Comparison of ENCODE assay signal across 11 cellular contexts in genomic region chr22:22816171-22816514, GRCh38.
DNase-seq lines count a peak whose midpoint lies in the region; ATAC-seq and TF ChIP-seq lines count a peak whose summit lies in the region.
"Had no signal": no experiment of that assay in that cellular context is flagged by ENCODE, and none has a peak within 500 bp of the region (broad histone marks: within the 10 kb centered on the region; RNA-seq: fewer than 3 reads in every experiment).

No MANE protein-coding gene starts in this region.

- H3K36me3 Mint-ChIP-seq in activated naive CD8-positive, alpha-beta T cell treated with anti-CD3 and anti-CD28 coated beads, Interleukin-2, amount 10 ng/mL, durations not matched to agents 7 days and 5 days, result no peaks in the 10 kb centered on the region
- H3K36me3 Mint-ChIP-seq in activated naive CD8-positive, alpha-beta T cell treated with anti-CD3 and anti-CD28 coated beads, Interleukin-2, amount 50 U/mL, for 24 hours (ENCODE audit: low read depth), result no peaks in the 10 kb centered on the region
- no peaks in the 10 kb centered on the region for H3K36me3 Mint-ChIP-seq in naive thymus-derived CD8-positive, alpha-beta T cell

- peaks cover 76% of the 10 kb centered on the region for H3K4me1 ChIP-seq in OCI-LY1 (ENCODE audit: insufficient read depth, low read length, severe bottlenecking)
- H3K4me1 ChIP-seq in MM.1S (ENCODE audit: low read length), result peaks cover 59% of the 10 kb centered on the region
- H3K4me1 ChIP-seq: HAP-1 had no signal

- H3K9me3 ChIP-seq in OCI-LY1 (ENCODE audit: low read length) (no peaks in the 10 kb centered on the region), MM.1S (replicated peaks; ENCODE audit: insufficient read depth, low read length) (no peaks in the 10 kb centered on the region)
- H3K9me3 ChIP-seq: HAP-1 had no signal

- no peak overlapping the region for H3K9ac ChIP-seq in OCI-LY1 (ENCODE audit: low read length)
- no peak overlapping the region for H3K9ac ChIP-seq in MM.1S (ENCODE audit: low read length)

- H3K27me3 ChIP-seq in OCI-LY1 (ENCODE audit: insufficient read depth, low read length) (no peaks in the 10 kb centered on the region), MM.1S (replicated peaks; ENCODE audit: insufficient read depth, low read length) (no peaks in the 10 kb centered on the region)

- H3K9me3 Mint-ChIP-seq in activated naive CD8-positive, alpha-beta T cell treated with anti-CD3 and anti-CD28 coated beads, Interleukin-2, amount 10 ng/mL, durations not matched to agents 7 days and 5 days, result no peaks in the 10 kb centered on the region
- H3K9me3 Mint-ChIP-seq in activated naive CD8-positive, alpha-beta T cell treated with anti-CD3 and anti-CD28 coated beads, Interleukin-2, amount 50 U/mL, for 24 hours, result no peaks in the 10 kb centered on the region
- H3K9me3 Mint-ChIP-seq in naive thymus-derived CD8-positive, alpha-beta T cell, result no peaks in the 10 kb centered on the region
- H3K9me3 Mint-ChIP-seq: IgD-negative memory B cell had no signal

- peak overlapping the region; percentile 67 for H3K27ac Mint-ChIP-seq in activated naive CD8-positive, alpha-beta T cell treated with anti-CD3 and anti-CD28 coated beads, Interleukin-2, amount 10 ng/mL, durations not matched to agents 7 days and 5 days
- no peak overlapping the region for H3K27ac Mint-ChIP-seq in activated naive CD8-positive, alpha-beta T cell treated with anti-CD3 and anti-CD28 coated beads, Interleukin-2, amount 50 U/mL, for 24 hours
- H3K27ac Mint-ChIP-seq in naive thymus-derived CD8-positive, alpha-beta T cell, result peak overlapping the region; percentile 86 to 99 (median 96)
- H3K27ac Mint-ChIP-seq: IgD-negative memory B cell had no signal

- no peak for ATAC-seq in activated naive CD8-positive, alpha-beta T cell treated with anti-CD3 and anti-CD28 coated beads, Interleukin-2, amount 10 ng/mL, durations not matched to agents 7 days and 5 days (ENCODE audit: low read depth)
- no peak for ATAC-seq in activated naive CD8-positive, alpha-beta T cell treated with anti-CD3 and anti-CD28 coated beads, Interleukin-2, amount 50 U/mL, for 24 hours
- ATAC-seq in naive thymus-derived CD8-positive, alpha-beta T cell, result no peak
- ATAC-seq in GM21723 (IDR thresholded peaks at IDR 0.05; ENCODE audit: unreplicated experiment) (no peak), HG02642 (IDR thresholded peaks at IDR 0.05; ENCODE audit: poor library complexity, unreplicated experiment) (no peak)

- H3K79me2 ChIP-seq in OCI-LY1 (ENCODE audit: insufficient read depth, low read length), result no peaks in the 10 kb centered on the region
- peaks cover 10% of the 10 kb centered on the region for H3K79me2 ChIP-seq in MM.1S (ENCODE audit: low read length)

- no peaks in the 10 kb centered on the region for H3K36me3 ChIP-seq in OCI-LY1 (ENCODE audit: insufficient read depth, low read length)
- no peaks in the 10 kb centered on the region for H3K36me3 ChIP-seq in MM.1S (replicated peaks; ENCODE audit: insufficient read depth, low read length)
- H3K36me3 ChIP-seq: HAP-1 had no signal

- POLR2A ChIA-PET in activated naive CD8-positive, alpha-beta T cell treated with anti-CD3 and anti-CD28 coated beads, Interleukin-2, amount 10 ng/mL, durations not matched to agents 7 days and 5 days (lab: Charles Lee), result no interaction called here
- POLR2A ChIA-PET in naive thymus-derived CD8-positive, alpha-beta T cell (lab: Charles Lee), result interaction anchor here (1.0 to 6.0 kb wide), 5 partner anchors 22 to 62 kb away, joined by 3 to 48 read pairs (median 4); no protein-coding TSS in a partner anchor

- no peak overlapping the region for H3K4me3 ChIP-seq in OCI-LY1 (ENCODE audit: low read depth, low read length, poor library complexity, severe bottlenecking)
- H3K4me3 ChIP-seq in MM.1S (ENCODE audit: low read length), result no peak overlapping the region
- H3K4me3 ChIP-seq: HAP-1 had no signal

- H3K27ac ChIP-seq in OCI-LY1 (ENCODE audit: low read depth, low read length, poor library complexity, severe bottlenecking), result peak overlapping the region; percentile 28
- H3K27ac ChIP-seq in MM.1S (ENCODE audit: low read length), result no peak overlapping the region

- no peaks in the 10 kb centered on the region for H3F3A ChIP-seq in OCI-LY1 (ENCODE audit: insufficient read depth, low read length)
- H3F3A ChIP-seq in MM.1S (ENCODE audit: insufficient read depth, low read length), result peaks cover 24% of the 10 kb centered on the region

- no peak for DNase-seq in activated naive CD8-positive, alpha-beta T cell treated with anti-CD3 and anti-CD28 coated beads, Interleukin-2, amount 10 ng/mL, durations not matched to agents 7 days and 5 days
- no peak for DNase-seq in activated naive CD8-positive, alpha-beta T cell treated with anti-CD3 and anti-CD28 coated beads, Interleukin-2, amount 50 U/mL, for 24 hours
- DNase-seq in naive thymus-derived CD8-positive, alpha-beta T cell, result no peak
- DNase-seq in MM.1S, result no peak
- DNase-seq: DMS 273 treated with DMSO at 0.1 percent for 48 hours, NCI-H774 had no signal

- no peak overlapping the region for H2AFZ ChIP-seq in OCI-LY1 (ENCODE audit: low read length)
- no peak overlapping the region for H2AFZ ChIP-seq in MM.1S (ENCODE audit: low read length)

- peak overlapping the region; percentile 26; the same call in 1 of the 2 replicates for H3K4me2 ChIP-seq in OCI-LY1 (ENCODE audit: low read length)
- H3K4me2 ChIP-seq in MM.1S (ENCODE audit: low read depth, low read length), result no peak overlapping the region

- no peak overlapping the region for H3K4me3 Mint-ChIP-seq in activated naive CD8-positive, alpha-beta T cell treated with anti-CD3 and anti-CD28 coated beads, Interleukin-2, amount 10 ng/mL, durations not matched to agents 7 days and 5 days
- no peak overlapping the region for H3K4me3 Mint-ChIP-seq in activated naive CD8-positive, alpha-beta T cell treated with anti-CD3 and anti-CD28 coated beads, Interleukin-2, amount 50 U/mL, for 24 hours
- peak overlapping the region in 7 of 10 donors; percentile 18 to 87 (median 47) for H3K4me3 Mint-ChIP-seq in naive thymus-derived CD8-positive, alpha-beta T cell
- H3K4me3 Mint-ChIP-seq: IgD-negative memory B cell had no signal

- no peak for TF ChIP-seq CTCF in OCI-LY1 (IDR thresholded peaks at IDR 0.05; ENCODE audit: low read length)
- TF ChIP-seq CTCF in MM.1S (IDR thresholded peaks at IDR 0.05; ENCODE audit: low read length), result no peak

- peaks cover 56% of the 10 kb centered on the region for H3K4me1 Mint-ChIP-seq in activated naive CD8-positive, alpha-beta T cell treated with anti-CD3 and anti-CD28 coated beads, Interleukin-2, amount 10 ng/mL, durations not matched to agents 7 days and 5 days
- peaks cover 62% of the 10 kb centered on the region for H3K4me1 Mint-ChIP-seq in activated naive CD8-positive, alpha-beta T cell treated with anti-CD3 and anti-CD28 coated beads, Interleukin-2, amount 50 U/mL, for 24 hours
- peaks cover 62 to 96% (median 90%) of the 10 kb centered on the region in 4 donors for H3K4me1 Mint-ChIP-seq in naive thymus-derived CD8-positive, alpha-beta T cell

- H3K9me2 ChIP-seq in OCI-LY1 (ENCODE audit: low read depth, low read length) (no peaks in the 10 kb centered on the region), MM.1S (replicated peaks; ENCODE audit: insufficient read depth, low read length) (no peaks in the 10 kb centered on the region)

- H4K20me1 ChIP-seq in OCI-LY1 (ENCODE audit: insufficient read depth, low read length) (no peaks in the 10 kb centered on the region), MM.1S (ENCODE audit: insufficient read depth, low read length) (no peaks in the 10 kb centered on the region)

- no peaks in the 10 kb centered on the region for H3K27me3 Mint-ChIP-seq in activated naive CD8-positive, alpha-beta T cell treated with anti-CD3 and anti-CD28 coated beads, Interleukin-2, amount 10 ng/mL, durations not matched to agents 7 days and 5 days
- H3K27me3 Mint-ChIP-seq in activated naive CD8-positive, alpha-beta T cell treated with anti-CD3 and anti-CD28 coated beads, Interleukin-2, amount 50 U/mL, for 24 hours, result no peaks in the 10 kb centered on the region
- no peaks in the 10 kb centered on the region for H3K27me3 Mint-ChIP-seq in naive thymus-derived CD8-positive, alpha-beta T cell

Comparison
In these comparisons a context has a peak if more than half of its experiments do, and no peak if none do; other contexts are left out.
1. H3K4me3 Mint-ChIP-seq: peak in naive thymus-derived CD8-positive, alpha-beta T cell (7 of 10); none in activated naive CD8-positive, alpha-beta T cell treated with anti-CD3 and anti-CD28 coated beads, Interleukin-2, amount 10 ng/mL, durations not matched to agents 7 days and 5 days (single experiment) and activated naive CD8-positive, alpha-beta T cell treated with anti-CD3 and anti-CD28 coated beads, Interleukin-2, amount 50 U/mL, for 24 hours (single experiment).